ENCODE assay signal across 1 cellular context in genomic region chr11:61567286-61568061, GRCh38.
TF ChIP-seq lines count a peak whose summit lies in the region.

No MANE protein-coding gene starts in this region.

TF ChIP-seq in K562, 482 proteins besides CTCF, POLR2A, EP300 and RAD21 (continued from another document and continues in another):
- TF ChIP-seq ZBTB11 (CRISPR knock-in tag; IDR thresholded peaks at IDR 0.05) (peak in 1 of 3 experiments; percentile 86; a peak in 2 of 6 replicates), CEBPB (tag; IDR thresholded peaks at IDR 0.05) (no peak), TCF7L2 (IDR thresholded peaks at IDR 0.05; ENCODE audit: low read depth, low read length) (no peak), PTRF (tag; IDR thresholded peaks at IDR 0.05) (no peak), ZNF311 (CRISPR knock-in tag; IDR thresholded peaks at IDR 0.05) (peak; percentile 91), ARID3A (IDR thresholded peaks at IDR 0.05; ENCODE audit: borderline replicate concordance, low read depth, low read length) (no peak), ZNF512 (tag; IDR thresholded peaks at IDR 0.05) (no peak), U2AF2 (optimal IDR thresholded peaks at IDR 0.05; ENCODE audit: low read depth, low read length) (no peak), ESRRA (IDR thresholded peaks at IDR 0.05; ENCODE audit: borderline replicate concordance, low read depth) (no peak), ZBTB43 (CRISPR knock-in tag; IDR thresholded peaks at IDR 0.05) (peak; percentile 98), SMARCB1 (IDR thresholded peaks at IDR 0.05; ENCODE audit: insufficient read length, low read depth) (no peak), SAP30 (IDR thresholded peaks at IDR 0.05; ENCODE audit: borderline replicate concordance, insufficient read depth, low read depth, low read length, poor library complexity, severe bottlenecking) (peak; percentile 100), TAF7 (tag; IDR thresholded peaks at IDR 0.05) (0 out of 2 replicates have a peak, but pooled peaks have one; percentile 18), MCM3 (IDR thresholded peaks at IDR 0.05) (no peak), ZNF277 (CRISPR knock-in tag; IDR thresholded peaks at IDR 0.05; ENCODE audit: borderline replicate concordance) (no peak), TOE1 (IDR thresholded peaks at IDR 0.05; ENCODE audit: borderline replicate concordance) (no peak; the same call in 1 of the 2 replicates), TOE1 (CRISPR knock-in tag; IDR thresholded peaks at IDR 0.05; ENCODE audit: borderline replicate concordance, low read depth) (peak; percentile 100), ZNF707 (CRISPR knock-in tag; conservative IDR thresholded peaks at IDR 0.05) (no peak), YY1 (IDR thresholded peaks at IDR 0.05; ENCODE audit: borderline replicate concordance in 1 of 3, control insufficient read depth in 1 of 3, extremely low read depth in 1 of 3, insufficient read depth in 3 of 3, insufficient read length in 1 of 3, insufficient replicate concordance in 2 of 3, low read depth in 1 of 3, low read length in 2 of 3) (peak in 2 of 3 experiments; percentile 48 to 76), RHOXF2B (CRISPR knock-in tag; conservative IDR thresholded peaks at IDR 0.05) (no peak), ZNF384 (IDR thresholded peaks at IDR 0.05; ENCODE audit: low read depth, low read length) (no peak), SPI1 (IDR thresholded peaks at IDR 0.05; ENCODE audit: borderline replicate concordance, low read depth, low read length) (no peak), PRMT5 (CRISPR knock-in tag; IDR thresholded peaks at IDR 0.05) (peak; percentile 99), ZSCAN32 (CRISPR knock-in tag; IDR thresholded peaks at IDR 0.05) (no peak), CBFB (CRISPR knock-in tag; IDR thresholded peaks at IDR 0.05) (peak; percentile 93), CLOCK (CRISPR knock-in tag; IDR thresholded peaks at IDR 0.05; ENCODE audit: borderline replicate concordance) (peak; percentile 82; the same call in 1 of the 2 replicates), POLR2B (IDR thresholded peaks at IDR 0.05; ENCODE audit: low read depth, partially characterized antibody) (no peak), MCM5 (IDR thresholded peaks at IDR 0.05; ENCODE audit: low read depth) (no peak), ATF1 (CRISPR knock-in tag; IDR thresholded peaks at IDR 0.05) (peak; percentile 87), ATF1 (tag; IDR thresholded peaks at IDR 0.05) (peak; percentile 74), PRDM10 (IDR thresholded peaks at IDR 0.05; ENCODE audit: partially characterized antibody) (peak; percentile 32), ZNF586 (CRISPR knock-in tag; conservative IDR thresholded peaks at IDR 0.05) (no peak), TAF15 (IDR thresholded peaks at IDR 0.05; ENCODE audit: low read depth, low read length) (no peak), CTCFL (IDR thresholded peaks at IDR 0.05; ENCODE audit: borderline replicate concordance, insufficient read depth, low read depth, low read length, poor library complexity, severe bottlenecking) (peak; percentile 69), ZNF280A (IDR thresholded peaks at IDR 0.05; ENCODE audit: low read depth, partially characterized antibody) (no peak), ZKSCAN1 (IDR thresholded peaks at IDR 0.05; ENCODE audit: low read depth, low read length) (0 out of 2 replicates have a peak, but pooled peaks have one; percentile 61), PCBP1 (IDR thresholded peaks at IDR 0.05; ENCODE audit: low read depth, low read length, poor library complexity, severe bottlenecking) (no peak), ZNF778 (CRISPR knock-in tag; IDR thresholded peaks at IDR 0.05) (no peak), ZNF175 (CRISPR knock-in tag; IDR thresholded peaks at IDR 0.05; ENCODE audit: low read depth) (peak; percentile 98), CBFA2T3 (IDR thresholded peaks at IDR 0.05) (0 out of 2 replicates have a peak, but pooled peaks have one; percentile 15)
